29 cellular contexts compared by ENCODE assay signal in genomic region chr14:64771161-64771560, GRCh38.
"Had no signal": no experiment of that assay in that cellular context is flagged by ENCODE, and none has a peak within 500 bp of the region (broad histone marks: within the 10 kb centered on the region; RNA-seq: fewer than 3 reads in every experiment).

No MANE protein-coding gene starts in this region.

- H3K27ac ChIP-seq: left lung, lower lobe of right lung, pancreas, prostate gland, skin epidermis, tibial nerve, vagina had no signal

- H3K9me3 Mint-ChIP-seq: immature natural killer cell; naive B cell; natural killer cell treated with Interleukin-12 subunit alpha and Interleukin-12 subunit beta and Interleukin-15 and Interleukin-18, amount 100 ng/mL, for 72 hours; stimulated activated memory B cell treated with anti-CD40 and anti-IgM and Interleukin-4, amounts not matched to agents 10 μg/mL and 1 μg/mL and 100 μg/mL, for 72 hours; stimulated activated naive CD8-positive, alpha-beta T cell treated with anti-CD3 and anti-CD28 coated beads, Interleukin-15, amount 100 ng/mL, for 72 hours; type B pancreatic cell had no signal

- DNase-seq: hypothalamus; immature natural killer cell; kidney; left colon; lower lobe of right lung; mammary epithelial cell; mesenchymal stem cell; naive B cell; nucleus accumbens; pancreas; retina; stimulated activated CD4-positive, alpha-beta T cell treated with anti-CD3 and anti-CD28 coated beads, Interleukin-12 subunit alpha, Interleukin-12 subunit beta, amount 100 ng/mL, for 4 hours; stimulated activated CD4-positive, alpha-beta T cell treated with anti-CD3 and anti-CD28 coated beads, Interleukin-15, amount 100 ng/mL, for 24 hours; stimulated activated CD4-positive, alpha-beta T cell treated with anti-CD3 and anti-CD28 coated beads, Interleukin-2, amount 100 ng/mL, for 24 hours; stimulated activated CD4-positive, alpha-beta T cell treated with anti-CD3 and anti-CD28 coated beads, Interleukin-4, amount 100 ng/mL, for 1 hour; stimulated activated naive CD4-positive, alpha-beta T cell treated with Interleukin-2 at 50 U/mL for 16 hours; stimulated activated naive CD8-positive, alpha-beta T cell treated with anti-CD3 and anti-CD28 coated beads, Interleukin-15, amount 100 ng/mL, for 72 hours; substantia nigra had no signal

- H3K9me3 ChIP-seq: left lung, lower lobe of right lung, pancreas, prostate gland, tibial nerve, vagina had no signal

- H3K4me1 ChIP-seq: left lung, lower lobe of right lung, pancreas, prostate gland, tibial nerve, vagina had no signal

- H3K36me3 ChIP-seq: left lung, lower lobe of right lung, pancreas, prostate gland, tibial nerve, vagina had no signal

- H3K27ac Mint-ChIP-seq: immature natural killer cell; naive B cell; natural killer cell treated with Interleukin-12 subunit alpha and Interleukin-12 subunit beta and Interleukin-15 and Interleukin-18, amount 100 ng/mL, for 72 hours; stimulated activated memory B cell treated with anti-CD40 and anti-IgM and Interleukin-4, amounts not matched to agents 10 μg/mL and 1 μg/mL and 100 μg/mL, for 72 hours; stimulated activated naive CD8-positive, alpha-beta T cell treated with anti-CD3 and anti-CD28 coated beads, Interleukin-15, amount 100 ng/mL, for 72 hours; type B pancreatic cell had no signal

- ATAC-seq: left colon; left lung; lower lobe of right lung; natural killer cell treated with Interleukin-12 subunit alpha and Interleukin-12 subunit beta and Interleukin-15 and Interleukin-18, amount 100 ng/mL, for 72 hours; pancreas; right cardiac atrium; sciatic nerve; stimulated activated memory B cell treated with anti-CD40 and anti-IgM and Interleukin-4, amounts not matched to agents 10 μg/mL and 1 μg/mL and 100 μg/mL, for 72 hours; stimulated activated naive CD8-positive, alpha-beta T cell treated with anti-CD3 and anti-CD28 coated beads, Interleukin-15, amount 100 ng/mL, for 72 hours had no signal

- H3K27me3 Mint-ChIP-seq: natural killer cell treated with Interleukin-12 subunit alpha and Interleukin-12 subunit beta and Interleukin-15 and Interleukin-18, amount 100 ng/mL, for 72 hours; stimulated activated naive CD8-positive, alpha-beta T cell treated with anti-CD3 and anti-CD28 coated beads, Interleukin-15, amount 100 ng/mL, for 72 hours; type B pancreatic cell had no signal

- H3K4me3 Mint-ChIP-seq: immature natural killer cell; naive B cell; natural killer cell treated with Interleukin-12 subunit alpha and Interleukin-12 subunit beta and Interleukin-15 and Interleukin-18, amount 100 ng/mL, for 72 hours; stimulated activated memory B cell treated with anti-CD40 and anti-IgM and Interleukin-4, amounts not matched to agents 10 μg/mL and 1 μg/mL and 100 μg/mL, for 72 hours; stimulated activated naive CD8-positive, alpha-beta T cell treated with anti-CD3 and anti-CD28 coated beads, Interleukin-15, amount 100 ng/mL, for 72 hours; type B pancreatic cell had no signal

- H3K27me3 ChIP-seq: left lung, pancreas, tibial nerve, vagina had no signal

- H3K4me1 Mint-ChIP-seq: immature natural killer cell; naive B cell; stimulated activated memory B cell treated with anti-CD40 and anti-IgM and Interleukin-4, amounts not matched to agents 10 μg/mL and 1 μg/mL and 100 μg/mL, for 72 hours; stimulated activated naive CD8-positive, alpha-beta T cell treated with anti-CD3 and anti-CD28 coated beads, Interleukin-15, amount 100 ng/mL, for 72 hours had no signal

- H3K4me3 ChIP-seq: left lung, lower lobe of right lung, pancreas, prostate gland, skin epidermis, tibial nerve, vagina had no signal

- FAIRE-seq: islet of Langerhans, kidney, pancreas had no signal

- H3K36me3 Mint-ChIP-seq: immature natural killer cell; naive B cell; natural killer cell treated with Interleukin-12 subunit alpha and Interleukin-12 subunit beta and Interleukin-15 and Interleukin-18, amount 100 ng/mL, for 72 hours; stimulated activated memory B cell treated with anti-CD40 and anti-IgM and Interleukin-4, amounts not matched to agents 10 μg/mL and 1 μg/mL and 100 μg/mL, for 72 hours had no signal
